9 cellular contexts compared by ENCODE assay signal in the genomic region with DNA sequence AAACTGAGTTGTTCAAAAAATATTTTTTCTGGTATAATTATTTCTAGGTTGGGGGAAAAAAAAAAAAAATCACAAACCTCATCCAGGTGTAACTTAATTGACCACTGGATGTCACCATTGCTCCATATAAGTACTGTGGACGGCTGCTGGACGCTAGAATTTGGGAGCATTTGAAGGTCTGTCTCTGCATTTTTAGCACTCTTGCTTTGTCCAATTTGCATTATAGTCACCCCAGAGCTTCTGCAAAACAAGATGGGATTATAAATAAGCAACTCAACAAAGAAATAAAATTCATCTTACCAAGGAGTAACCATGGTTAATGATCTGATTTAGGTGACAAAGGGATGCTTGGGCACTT.
DNase-seq lines count a peak whose midpoint lies in the region; ATAC-seq, FAIRE-seq and TF ChIP-seq lines count a peak whose summit lies in the region.
"Had no signal": no experiment of that assay in that cellular context is flagged by ENCODE, and none has a peak within 500 bp of the region (broad histone marks: within the 10 kb centered on the region; RNA-seq: fewer than 3 reads in every experiment).

No MANE protein-coding gene starts in this region.

- H3K4me3 ChIP-seq in sigmoid colon: no peak overlapping the region

- TF ChIP-seq EP300 in sigmoid colon (IDR thresholded peaks at IDR 0.05): no peak

- no peak for TF ChIP-seq POLR2A in sigmoid colon (IDR thresholded peaks at IDR 0.05)

- TF ChIP-seq CTCF in glutamatergic neuron (IDR thresholded peaks at IDR 0.05; ENCODE audit: partially characterized antibody, unreplicated experiment) (peak; percentile 64), sigmoid colon (IDR thresholded peaks at IDR 0.05) (no peak)

- 4 to 47% methylated on average over 2 of the region's 2 CpGs for WGBS in sigmoid colon, 2 donors

- no peaks in the 10 kb centered on the region for H3K36me3 Mint-ChIP-seq in glutamatergic neuron (ENCODE audit: unreplicated experiment)

- no peaks in the 10 kb centered on the region for H3K4me1 ChIP-seq in sigmoid colon

- no peak overlapping the region for H3K27ac Mint-ChIP-seq in glutamatergic neuron (ENCODE audit: unreplicated experiment)

- FAIRE-seq in A204.1 (lab: Jason Lieb, UNC): peak; percentile 94
- FAIRE-seq: GM18507 had no signal

- ATAC-seq in GM18502 (IDR thresholded peaks at IDR 0.05; ENCODE audit: poor library complexity, unreplicated experiment) (no peak), HG03354 (IDR thresholded peaks at IDR 0.05; ENCODE audit: poor library complexity, severe bottlenecking, unreplicated experiment) (no peak)

- no peaks in the 10 kb centered on the region for H3K27me3 ChIP-seq in sigmoid colon

- no peak overlapping the region for H3K4me3 Mint-ChIP-seq in glutamatergic neuron (ENCODE audit: unreplicated experiment)

- H3K36me3 ChIP-seq in sigmoid colon: no peaks in the 10 kb centered on the region

- intact Hi-C loops in sigmoid colon (cut with DNase I): loop anchor here (10.0 kb wide), 1 partner anchor 191 kb away; no protein-coding TSS in a partner anchor

- DNase-seq in H4 (ENCODE audit: low spot score): peak; percentile 39
- DNase-seq in RKO (ENCODE audit: low spot score): peak; percentile 44
- DNase-seq in glutamatergic neuron: no peak
- no peak for DNase-seq in sigmoid colon
- no peak for DNase-seq in central memory CD4-positive, alpha-beta T cell

- H3K9me3 ChIP-seq in sigmoid colon: no peaks in the 10 kb centered on the region

- H3K27me3 Mint-ChIP-seq in glutamatergic neuron (ENCODE audit: unreplicated experiment): no peaks in the 10 kb centered on the region

- H3K9me3 Mint-ChIP-seq in glutamatergic neuron (ENCODE audit: unreplicated experiment): no peaks in the 10 kb centered on the region

- H3K27ac ChIP-seq in sigmoid colon: no peak overlapping the region

- peaks cover 9% of the 10 kb centered on the region for H3K4me1 Mint-ChIP-seq in glutamatergic neuron (ENCODE audit: low read depth, unreplicated experiment)

Comparison
In these comparisons a context has a peak if more than half of its experiments do, and no peak if none do; other contexts are left out.
1. DNase-seq: peak in H4 (single experiment) and RKO (single experiment); none in glutamatergic neuron (single experiment), sigmoid colon (single experiment) and central memory CD4-positive, alpha-beta T cell (single experiment).